8 cellular contexts compared by ENCODE assay signal in the genomic region with DNA sequence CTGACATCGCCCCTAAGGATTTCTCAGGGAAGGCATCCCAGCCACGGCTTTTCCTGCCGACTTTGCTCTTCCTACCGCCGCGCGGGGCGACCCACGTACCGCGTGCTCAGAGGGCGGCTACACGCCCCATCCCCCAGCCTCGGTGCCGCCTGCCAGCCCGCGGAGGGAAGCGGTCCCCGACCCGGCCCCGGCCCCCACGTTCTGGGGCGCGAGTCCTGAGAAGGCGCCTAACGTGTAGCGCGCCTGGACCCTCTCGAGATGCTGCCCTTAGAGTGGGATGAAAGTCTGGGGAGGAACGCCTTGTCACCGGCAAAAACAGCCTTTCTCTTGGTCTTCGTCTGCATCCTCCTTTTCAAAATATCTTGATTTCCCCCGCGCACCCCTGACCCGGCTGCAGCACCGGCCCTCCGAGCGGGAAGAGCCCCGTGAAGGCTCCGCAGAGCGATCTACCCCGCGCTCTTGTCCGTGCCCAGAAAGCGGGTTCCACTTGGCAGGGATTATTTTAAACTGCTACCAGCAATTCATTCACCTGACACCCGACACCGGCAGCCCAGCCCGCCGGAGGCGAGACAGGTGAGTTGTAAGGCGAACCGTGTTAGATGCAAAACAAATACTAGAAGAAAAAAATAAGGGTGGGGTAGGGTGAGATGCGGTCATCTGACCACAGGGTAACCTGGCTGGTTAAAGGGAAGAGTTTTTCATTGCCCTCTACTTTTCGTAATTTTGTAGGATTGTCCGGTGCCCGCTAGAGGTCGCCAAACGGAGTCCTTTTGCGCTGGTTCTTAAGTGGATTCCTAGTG. TPM values are rescaled to one million over a fixed set of nuclear protein-coding genes. Genes with fewer than 3 reads are reported as not detected.
DNase-seq lines count a peak whose midpoint lies in the region; ATAC-seq, FAIRE-seq and TF ChIP-seq lines count a peak whose summit lies in the region.

No MANE protein-coding gene starts in this region.

- TF ChIP-seq EP300 in HepG2 (IDR thresholded peaks at IDR 0.05; ENCODE audit: low read depth in 2 of 2, low read length in 2 of 2) (peak in 1 of 2 experiments; percentile 31; a peak in 1 of 4 replicates), HepG2 (CRISPR knock-in tag; IDR thresholded peaks at IDR 0.05; ENCODE audit: borderline replicate concordance) (no peak)

- H3K27me3 ChIP-seq in HepG2 (ENCODE audit: control insufficient read depth in 1 of 2, insufficient read depth in 2 of 2, low read length in 2 of 2), result no peaks in the 10 kb centered on the region

- no peaks in the 10 kb centered on the region for H4K20me1 ChIP-seq in HepG2 (ENCODE audit: insufficient read depth, low read length)

- peak overlapping the region; percentile 62 for H2AFZ ChIP-seq in HepG2 (ENCODE audit: low read length)

- TF ChIP-seq RAD21 in HepG2 (CRISPR knock-in tag; IDR thresholded peaks at IDR 0.05), result peak; percentile 90

- in situ Hi-C loops in HepG2 (cut with HindIII; ENCODE audit: extremely low pct_ligation_motif_present, low pct_unique_long_range_greater_than_20kb), result loop anchor here (5.0 kb wide), 1 partner anchor 168 kb away; no protein-coding TSS in a partner anchor

- TF ChIP-seq CTCF in AG09319 (IDR thresholded peaks at IDR 0.05; ENCODE audit: low read depth, low read length) (peak; percentile 87), HepG2 (CRISPR knock-in tag; IDR thresholded peaks at IDR 0.05) (peak; percentile 92)

- DNase-seq in AG09319 (ENCODE audit: extremely low read depth, low read depth) (peak; percentile 30), NCI-H460 (ENCODE audit: extremely low read depth, low read depth) (peak; percentile 78), dermis blood vessel endothelial cell (peak; percentile 85), HepG2 (ENCODE audit: low spot score) (peak; percentile 87)
- peak; percentile 63 to 75 for DNase-seq in activated CD4-positive, alpha-beta T cell treated with anti-CD3 and anti-CD28 coated beads for 4 hours
- DNase-seq in stimulated activated CD4-positive, alpha-beta T cell treated with anti-CD3 and anti-CD28 coated beads, Interleukin-4, amount 100 ng/mL, for 1 hour, result peak; percentile 77

- no peaks in the 10 kb centered on the region for H3K9me3 ChIP-seq in HepG2 (ENCODE audit: low read length)

- H3K27ac ChIP-seq in HepG2 (ENCODE audit: extremely low read length, insufficient read depth, low read length), result peak overlapping the region; percentile 77

- peak overlapping the region; percentile 82 for H3K9ac ChIP-seq in HepG2 (ENCODE audit: insufficient read depth, low read depth, low read length)

- BruUV-seq in HepG2 (replicated peaks; lab: Mats Ljungman, UMichigan), result TSS peak; percentile 60

- peaks cover 39% of the 10 kb centered on the region for H3K79me2 ChIP-seq in HepG2 (ENCODE audit: insufficient read depth, low read length)

- ATAC-seq in GM18907 (IDR thresholded peaks at IDR 0.05; ENCODE audit: unreplicated experiment), result peak; percentile 78
- peak; percentile 52 for ATAC-seq in HG03442 (IDR thresholded peaks at IDR 0.05; ENCODE audit: unreplicated experiment)
- ATAC-seq in HepG2, result peak; percentile 67

- H3K4me1 ChIP-seq in HepG2 (ENCODE audit: insufficient read depth, low read length), result peaks cover 74% of the 10 kb centered on the region

- no peaks in the 10 kb centered on the region for H3K36me3 ChIP-seq in HepG2 (replicated peaks in 1 of 2; ENCODE audit: control insufficient read depth in 1 of 2, insufficient read depth in 2 of 2, low read length in 2 of 2)

- under 1% methylated on average over 38 of the region's 59 CpGs for WGBS in HepG2 (ENCODE audit: low lambda C conversion rate)

- no peak for TF ChIP-seq POLR2A in HepG2 (IDR thresholded peaks at IDR 0.05; ENCODE audit: insufficient read depth in 1 of 2, low read depth in 2 of 2, low read length in 2 of 2)

- H3K4me3 ChIP-seq in HepG2 (replicated peaks in 1 of 3; ENCODE audit: insufficient read depth in 1 of 3, low read depth in 2 of 3, low read length in 3 of 3), result peak overlapping the region; percentile 75 to 88 (median 86)

- intact Hi-C loops in HepG2 (cut with micrococcal nuclease; ENCODE audit: unreplicated experiment), result loop anchor here (1.0 to 10.0 kb wide), 5 partner anchors 65 to 169 kb away; a partner anchor contains a TSS

- FAIRE-seq in HepG2 (lab: Jason Lieb, UNC), result peak; percentile 80

- CTCF ChIA-PET in HepG2 (lab: Yijun Ruan, JAX; ENCODE audit: low intra/inter-chr PET ratio, low total read pairs), result interaction anchor here (1.2 to 3.1 kb wide), 3 partner anchors 19 to 168 kb away, joined by 3 to 28 read pairs (median 3); no protein-coding TSS in a partner anchor

- POLR2A ChIA-PET in HepG2 (lab: Yijun Ruan, JAX), result interaction anchor here (2.5 kb wide), 1 partner anchor 11 kb away, joined by 19 read pairs; no protein-coding TSS in a partner anchor

- peak overlapping the region; percentile 95 for H3K4me2 ChIP-seq in HepG2 (ENCODE audit: low read depth, low read length)

TF ChIP-seq in HepG2, 621 proteins besides CTCF, POLR2A, EP300 and RAD21 (continues in another document):
- TF ChIP-seq, protein P1, sequence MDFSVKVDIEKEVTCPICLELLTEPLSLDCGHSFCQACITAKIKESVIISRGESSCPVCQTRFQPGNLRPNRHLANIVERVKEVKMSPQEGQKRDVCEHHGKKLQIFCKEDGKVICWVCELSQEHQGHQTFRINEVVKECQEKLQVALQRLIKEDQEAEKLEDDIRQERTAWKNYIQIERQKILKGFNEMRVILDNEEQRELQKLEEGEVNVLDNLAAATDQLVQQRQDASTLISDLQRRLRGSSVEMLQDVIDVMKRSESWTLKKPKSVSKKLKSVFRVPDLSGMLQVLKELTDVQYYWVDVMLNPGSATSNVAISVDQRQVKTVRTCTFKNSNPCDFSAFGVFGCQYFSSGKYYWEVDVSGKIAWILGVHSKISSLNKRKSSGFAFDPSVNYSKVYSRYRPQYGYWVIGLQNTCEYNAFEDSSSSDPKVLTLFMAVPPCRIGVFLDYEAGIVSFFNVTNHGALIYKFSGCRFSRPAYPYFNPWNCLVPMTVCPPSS (IDR thresholded peaks at IDR 0.05), result no peak
- TF ChIP-seq ZBTB21 (CRISPR knock-in tag; IDR thresholded peaks at IDR 0.05) (no peak), SP2 (CRISPR knock-in tag; IDR thresholded peaks at IDR 0.05) (no peak)
- TF ChIP-seq, protein P2, sequence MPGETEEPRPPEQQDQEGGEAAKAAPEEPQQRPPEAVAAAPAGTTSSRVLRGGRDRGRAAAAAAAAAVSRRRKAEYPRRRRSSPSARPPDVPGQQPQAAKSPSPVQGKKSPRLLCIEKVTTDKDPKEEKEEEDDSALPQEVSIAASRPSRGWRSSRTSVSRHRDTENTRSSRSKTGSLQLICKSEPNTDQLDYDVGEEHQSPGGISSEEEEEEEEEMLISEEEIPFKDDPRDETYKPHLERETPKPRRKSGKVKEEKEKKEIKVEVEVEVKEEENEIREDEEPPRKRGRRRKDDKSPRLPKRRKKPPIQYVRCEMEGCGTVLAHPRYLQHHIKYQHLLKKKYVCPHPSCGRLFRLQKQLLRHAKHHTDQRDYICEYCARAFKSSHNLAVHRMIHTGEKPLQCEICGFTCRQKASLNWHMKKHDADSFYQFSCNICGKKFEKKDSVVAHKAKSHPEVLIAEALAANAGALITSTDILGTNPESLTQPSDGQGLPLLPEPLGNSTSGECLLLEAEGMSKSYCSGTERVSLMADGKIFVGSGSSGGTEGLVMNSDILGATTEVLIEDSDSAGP (CRISPR knock-in tag; IDR thresholded peaks at IDR 0.05; ENCODE audit: borderline replicate concordance), result peak; percentile 83; the same call in 1 of the 2 replicates

RNA-seq across cellular contexts. Expression of a gene that starts 0.9 kb away (rescaled TPM):
- 0.55 and 0.72 TPM in 2 replicates for total RNA-seq in NCI-H460 (2014; rRNA removed; shearing (Covaris generic))
- polyA plus RNA-seq in NCI-H460 (2014; cell fraction: nucleus; rRNA removed), result 0.61 and 1.2 TPM in 2 replicates
- not detected in 2 replicates for total RNA-seq in dermis blood vessel endothelial cell
- 4.8 and 5.2 TPM in 2 replicates for total RNA-seq in HepG2 (2016; rRNA removed; fragmentation: Illumina TruSeq; extraction: Trizol)
- 0.44 and 0.71 TPM in 2 replicates for total RNA-seq in HepG2 (2016; cell fraction: cytosol; rRNA removed; fragmentation: Illumina TruSeq; extraction: Trizol; ENCODE audit: low read depth)
- total RNA-seq in HepG2 (2016; cell fraction: insoluble cytoplasmic fraction; rRNA removed; fragmentation: Illumina TruSeq; extraction: Trizol), result 4.2 and 5.9 TPM in 2 replicates
- total RNA-seq in HepG2 (2016; cell fraction: membrane; rRNA removed; fragmentation: Illumina TruSeq; extraction: Trizol), result 2.2 and 2.3 TPM in 2 replicates
- total RNA-seq in HepG2 (2016; cell fraction: nucleus; rRNA removed; fragmentation: Illumina TruSeq; extraction: Trizol), result 11.7 and 11.8 TPM in 2 replicates
- polyA plus RNA-seq in HepG2 (2011; rRNA removed), result 2.7 and 2.8 TPM in 2 replicates
- polyA plus RNA-seq in HepG2 (2011; cell fraction: cytosol; rRNA removed), result 1.7 and 2.1 TPM in 2 replicates
- polyA plus RNA-seq in HepG2 (2011; cell fraction: nucleus; rRNA removed), result 4.4 and 4.7 TPM in 2 replicates
- 1.6 and 2.1 TPM in 2 replicates for polyA plus RNA-seq in HepG2 (2012)
- 0.23 and 0.29 TPM in 2 replicates for polyA plus RNA-seq in HepG2 (2016; cell fraction: cytosol; fragmentation: Illumina TruSeq; extraction: Trizol; ENCODE audit: low read depth)
- 2.7 and 3.2 TPM in 2 replicates for polyA plus RNA-seq in HepG2 (2016; cell fraction: insoluble cytoplasmic fraction; fragmentation: Illumina TruSeq; extraction: Trizol; ENCODE audit: low read depth)
- 0.87 and 1.0 TPM in 2 replicates for polyA plus RNA-seq in HepG2 (2016; cell fraction: membrane; fragmentation: Illumina TruSeq; extraction: Trizol; ENCODE audit: low read depth)
- polyA plus RNA-seq in HepG2 (2016; cell fraction: nucleus; fragmentation: Illumina TruSeq; extraction: Trizol; ENCODE audit: insufficient read depth, low read depth), result 3.4 and 4.0 TPM in 2 replicates
- 0.07 and 12.2 TPM in 2 replicates for polyA minus RNA-seq in HepG2 (2011; rRNA and poly(A)+ RNA removed; ENCODE audit: low replicate concordance)
- 7.5 and 7.8 TPM in 2 replicates for polyA minus RNA-seq in HepG2 (2011; cell fraction: cytosol; rRNA and poly(A)+ RNA removed)
- 22.9 and 23.8 TPM in 2 replicates for polyA minus RNA-seq in HepG2 (2011; cell fraction: nucleus; rRNA and poly(A)+ RNA removed)

Comparison
In these comparisons a context has a peak if more than half of its experiments do, and no peak if none do; other contexts are left out.
1. Peak in every context shown above with its lines: DNase-seq, ATAC-seq, H3K4me3 ChIP-seq and H3K27ac ChIP-seq.
2. DNase-seq: peak in every context shown above with its lines; median percentile 87 in HepG2; 85 in dermis blood vessel endothelial cell; 78 in NCI-H460; 77 in stimulated activated CD4-positive, alpha-beta T cell treated with anti-CD3 and anti-CD28 coated beads, Interleukin-4, amount 100 ng/mL, for 1 hour; 69 in activated CD4-positive, alpha-beta T cell treated with anti-CD3 and anti-CD28 coated beads for 4 hours; 30 in AG09319.